Comparison of ENCODE assay signal across 15 cellular contexts in the genomic region with DNA sequence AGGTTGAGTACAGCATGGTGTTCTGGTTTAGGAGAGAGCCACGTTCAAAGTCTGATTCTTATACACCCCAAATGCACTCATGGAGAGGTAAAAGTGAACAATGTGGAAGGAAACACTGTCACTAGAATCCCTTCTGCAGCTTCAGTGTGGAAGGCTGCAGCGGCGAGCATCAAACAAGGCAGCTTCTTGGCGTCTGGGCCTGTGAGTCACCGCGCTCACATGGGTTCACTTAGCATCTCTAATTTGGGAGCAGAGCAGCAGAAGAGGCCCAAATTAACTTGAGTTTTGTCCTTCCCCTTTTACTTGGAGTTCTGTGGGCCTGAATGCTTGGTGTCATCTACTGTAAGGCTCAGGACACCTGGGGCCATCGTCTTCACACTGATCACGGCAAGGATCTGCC. TPM values are rescaled to one million over a fixed set of nuclear protein-coding genes. Genes with fewer than 3 reads are reported as not detected.
DNase-seq lines count a peak whose midpoint lies in the region; ATAC-seq and TF ChIP-seq lines count a peak whose summit lies in the region.
"Had no signal": no experiment of that assay in that cellular context is flagged by ENCODE, and none has a peak within 500 bp of the region (broad histone marks: within the 10 kb centered on the region; RNA-seq: fewer than 3 reads in every experiment).

No MANE protein-coding gene starts in this region.

- DNase-seq in Ammon's horn (ENCODE audit: low spot score) (peak; percentile 87), fibroblast of gingiva (ENCODE audit: low read depth) (peak; percentile 78), nucleus accumbens (lab: John Stamatoyannopoulos, UW) (peak in 40 of 56 donors; percentile 9 to 87 (median 54)), MM.1S (no peak), NCI-H69 (lab: John Stamatoyannopoulos, UW) (no peak), NCI-H146 treated with DMSO at 0.1 percent for 48 hours (lab: John Stamatoyannopoulos, UW; ENCODE audit: unreplicated experiment) (no peak)
- no peak for DNase-seq in naive thymus-derived CD8-positive, alpha-beta T cell
- DNase-seq: activated B cell treated with CpG ODN at 0.5 μM for 24 hours; effector CD8-positive, alpha-beta T cell; NCI-H187 treated with DMSO at 0.1 percent for 48 hours; Peyer's patch had no signal

- H3K4me3 Mint-ChIP-seq in naive thymus-derived CD8-positive, alpha-beta T cell = no peak overlapping the region
- H3K4me3 Mint-ChIP-seq: activated B cell treated with CpG ODN at 0.5 μM for 24 hours; activated T-helper 17 cell treated with anti-CD3 and anti-CD28 coated beads, Interleukin-2, amount 50 U/mL, for 72 hours had no signal

- H3K9me2 ChIP-seq in OCI-LY1 (ENCODE audit: low read depth, low read length) (no peaks in the 10 kb centered on the region), MM.1S (replicated peaks; ENCODE audit: insufficient read depth, low read length) (no peaks in the 10 kb centered on the region)

- ATAC-seq in naive thymus-derived CD8-positive, alpha-beta T cell = no peak
- ATAC-seq: activated T-helper 17 cell treated with anti-CD3 and anti-CD28 coated beads, Interleukin-2, amount 50 U/mL, for 72 hours had no signal

- H3K4me3 ChIP-seq in OCI-LY1 (ENCODE audit: low read depth, low read length, poor library complexity, severe bottlenecking) (no peak overlapping the region), MM.1S (ENCODE audit: low read length) (no peak overlapping the region)
- H3K4me3 ChIP-seq: BLaER1, Peyer's patch had no signal

- H3K9ac ChIP-seq in OCI-LY1 (ENCODE audit: low read length) (no peak overlapping the region), MM.1S (ENCODE audit: low read length) (no peak overlapping the region)
- H3K9ac ChIP-seq: BLaER1 had no signal

- H3K4me1 ChIP-seq in OCI-LY1 (ENCODE audit: insufficient read depth, low read length, severe bottlenecking) = peaks cover 29% of the 10 kb centered on the region
- H3K4me1 ChIP-seq in MM.1S (ENCODE audit: low read length) = no peaks in the 10 kb centered on the region
- H3K4me1 ChIP-seq: Peyer's patch had no signal

- no peak overlapping the region for H3K4me2 ChIP-seq in OCI-LY1 (ENCODE audit: low read length)
- H3K4me2 ChIP-seq in MM.1S (ENCODE audit: low read depth, low read length) = no peak overlapping the region
- H3K4me2 ChIP-seq: BLaER1 had no signal

- H4K20me1 ChIP-seq in OCI-LY1 (ENCODE audit: insufficient read depth, low read length) = no peaks in the 10 kb centered on the region
- H4K20me1 ChIP-seq in MM.1S (ENCODE audit: insufficient read depth, low read length) = no peaks in the 10 kb centered on the region
- H4K20me1 ChIP-seq: BLaER1 had no signal

- no peaks in the 10 kb centered on the region for H3K36me3 ChIP-seq in OCI-LY1 (ENCODE audit: insufficient read depth, low read length)
- no peaks in the 10 kb centered on the region for H3K36me3 ChIP-seq in MM.1S (replicated peaks; ENCODE audit: insufficient read depth, low read length)
- H3K36me3 ChIP-seq: BLaER1, neutrophil, Peyer's patch had no signal

- H3K27ac ChIP-seq in OCI-LY1 (ENCODE audit: low read depth, low read length, poor library complexity, severe bottlenecking) (peak overlapping the region; percentile 20), MM.1S (ENCODE audit: low read length) (no peak overlapping the region)
- H3K27ac ChIP-seq: BLaER1, neutrophil had no signal

- POLR2A ChIA-PET in naive thymus-derived CD8-positive, alpha-beta T cell (lab: Charles Lee) = no interaction called here

- no peaks in the 10 kb centered on the region for H3K27me3 ChIP-seq in OCI-LY1 (ENCODE audit: insufficient read depth, low read length)
- H3K27me3 ChIP-seq in MM.1S (replicated peaks; ENCODE audit: insufficient read depth, low read length) = no peaks in the 10 kb centered on the region
- H3K27me3 ChIP-seq: BLaER1, neutrophil, Peyer's patch had no signal

- H3K36me3 Mint-ChIP-seq in naive thymus-derived CD8-positive, alpha-beta T cell = no peaks in the 10 kb centered on the region

- peaks cover 0 to 3% (median 0%) of the 10 kb centered on the region in 9 donors for H3K9me3 Mint-ChIP-seq in naive thymus-derived CD8-positive, alpha-beta T cell
- H3K9me3 Mint-ChIP-seq: activated T-helper 17 cell treated with anti-CD3 and anti-CD28 coated beads, Interleukin-2, amount 50 U/mL, for 72 hours had no signal

- no peaks in the 10 kb centered on the region for H3K27me3 Mint-ChIP-seq in naive thymus-derived CD8-positive, alpha-beta T cell
- H3K27me3 Mint-ChIP-seq: activated B cell treated with CpG ODN at 0.5 μM for 24 hours; activated T-helper 17 cell treated with anti-CD3 and anti-CD28 coated beads, Interleukin-2, amount 50 U/mL, for 72 hours had no signal

- TF ChIP-seq CTCF in OCI-LY1 (IDR thresholded peaks at IDR 0.05; ENCODE audit: low read length) (no peak), MM.1S (IDR thresholded peaks at IDR 0.05; ENCODE audit: low read length) (no peak)

- H3K27ac Mint-ChIP-seq in naive thymus-derived CD8-positive, alpha-beta T cell = no peak overlapping the region
- H3K27ac Mint-ChIP-seq: activated B cell treated with CpG ODN at 0.5 μM for 24 hours; activated T-helper 17 cell treated with anti-CD3 and anti-CD28 coated beads, Interleukin-2, amount 50 U/mL, for 72 hours had no signal

- H3K79me2 ChIP-seq in OCI-LY1 (ENCODE audit: insufficient read depth, low read length) (no peaks in the 10 kb centered on the region), MM.1S (ENCODE audit: low read length) (no peaks in the 10 kb centered on the region)

- H3F3A ChIP-seq in OCI-LY1 (ENCODE audit: insufficient read depth, low read length) (no peaks in the 10 kb centered on the region), MM.1S (ENCODE audit: insufficient read depth, low read length) (no peaks in the 10 kb centered on the region)

- H2AFZ ChIP-seq in OCI-LY1 (ENCODE audit: low read length) (no peak overlapping the region), MM.1S (ENCODE audit: low read length) (no peak overlapping the region)

- H3K4me1 Mint-ChIP-seq in naive thymus-derived CD8-positive, alpha-beta T cell = peaks cover 0 to 2% (median 0%) of the 10 kb centered on the region in 4 donors
- H3K4me1 Mint-ChIP-seq: activated B cell treated with CpG ODN at 0.5 μM for 24 hours; activated T-helper 17 cell treated with anti-CD3 and anti-CD28 coated beads, Interleukin-2, amount 50 U/mL, for 72 hours had no signal

- H3K9me3 ChIP-seq in OCI-LY1 (ENCODE audit: low read length) = no peaks in the 10 kb centered on the region
- H3K9me3 ChIP-seq in MM.1S (replicated peaks; ENCODE audit: insufficient read depth, low read length) = no peaks in the 10 kb centered on the region
- H3K9me3 ChIP-seq: neutrophil, Peyer's patch had no signal

RNA-seq across cellular contexts. Expression of a gene that starts 10.9 kb away (rescaled TPM):
- total RNA-seq in naive thymus-derived CD8-positive, alpha-beta T cell = 1 to 10 TPM; 1.3 to 1.4 TPM
- polyA plus RNA-seq in naive thymus-derived CD8-positive, alpha-beta T cell = under 1 TPM; 0.19 to 0.49 (median 0.34) TPM

RNA-seq across cellular contexts. Expression of a gene that starts 22.9 kb away (rescaled TPM):
- 10 to 100 TPM; 10.8 to 12.8 TPM for total RNA-seq in naive thymus-derived CD8-positive, alpha-beta T cell
- polyA plus RNA-seq in naive thymus-derived CD8-positive, alpha-beta T cell = 1 to 10 TPM; 1.1 to 1.8 (median 1.4) TPM

RNA-seq across cellular contexts. Expression of a gene that starts 23.0 kb away (rescaled TPM):
- total RNA-seq in naive thymus-derived CD8-positive, alpha-beta T cell = 10 to 100 TPM; 10.7 to 12.1 TPM
- polyA plus RNA-seq in naive thymus-derived CD8-positive, alpha-beta T cell = 10 to 100 TPM in 2 of 3 donors, 1 to 10 TPM in 1; 8.9 to 16.1 (median 16.0) TPM

RNA-seq across cellular contexts. Expression of a gene that starts 30.4 kb away (rescaled TPM):
- 1 to 10 TPM; 3.7 to 4.5 TPM for total RNA-seq in naive thymus-derived CD8-positive, alpha-beta T cell
- 1 to 10 TPM; 1.8 to 3.2 (median 1.9) TPM for polyA plus RNA-seq in naive thymus-derived CD8-positive, alpha-beta T cell

RNA-seq across cellular contexts. Expression of a gene that starts 34.7 kb away (rescaled TPM):
- 1 to 10 TPM; 5.2 to 6.8 TPM for total RNA-seq in naive thymus-derived CD8-positive, alpha-beta T cell
- 1 to 10 TPM in 2 of 3 donors, under 1 TPM in 1; 0.75 to 3.8 (median 1.0) TPM for polyA plus RNA-seq in naive thymus-derived CD8-positive, alpha-beta T cell

Comparison
In these comparisons a context has a peak if more than half of its experiments do, and no peak if none do; other contexts are left out.
1. DNase-seq: peak in Ammon's horn (single experiment), fibroblast of gingiva (single experiment) and nucleus accumbens (40 of 56); none in naive thymus-derived CD8-positive, alpha-beta T cell (0 of 10), MM.1S (single experiment), NCI-H69 (single experiment) and NCI-H146 treated with DMSO at 0.1 percent for 48 hours (single experiment).